ENCODE assay signal across 8 cellular contexts in the genomic region with DNA sequence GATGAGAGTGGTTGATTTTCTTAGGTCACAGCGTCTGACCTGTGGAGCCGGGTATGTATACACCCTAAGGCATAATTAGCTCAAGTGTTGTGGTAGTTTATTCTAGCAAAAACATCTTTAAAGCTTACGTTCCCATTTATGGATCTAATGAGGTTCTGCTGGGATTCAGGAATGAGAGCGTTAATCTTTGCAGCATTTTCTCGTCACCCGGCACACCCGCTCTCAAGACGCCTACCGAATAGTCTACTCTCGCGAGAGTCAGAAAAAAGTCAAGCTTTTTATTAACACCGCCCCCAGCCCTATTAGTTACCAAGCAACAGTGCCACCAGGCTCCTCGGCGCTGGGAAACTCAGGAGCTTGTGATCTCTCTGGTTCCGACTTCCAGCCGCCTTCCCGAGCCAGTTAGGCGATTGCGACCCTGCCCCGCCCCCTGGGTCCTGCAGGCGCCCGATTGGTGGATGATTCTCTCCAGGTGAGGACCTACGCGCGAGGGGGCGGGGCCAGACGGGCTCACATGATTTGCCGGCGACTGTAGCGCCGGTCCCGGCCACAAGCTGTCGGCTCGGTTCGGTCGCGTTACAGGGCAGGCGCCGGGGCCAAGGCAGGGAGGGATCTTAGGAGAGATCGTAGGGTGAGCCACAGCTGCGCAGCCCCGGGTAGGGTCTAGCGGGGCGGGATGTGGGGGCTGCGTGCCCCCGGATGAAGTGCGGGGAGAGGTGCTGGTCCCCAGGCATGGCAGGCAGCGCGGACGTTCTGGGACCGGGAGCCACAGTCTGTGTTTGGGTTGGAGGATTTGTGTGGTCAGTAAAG. TPM values are rescaled to one million over a fixed set of nuclear protein-coding genes. Genes with fewer than 3 reads are reported as not detected.
A peak's percentile ranks its signal among the peaks of the same experiment; 100 is the strongest.
DNase-seq lines count a peak whose midpoint lies in the region; ATAC-seq lines count a peak whose summit lies in the region.

Gene PFKFB2 (plus strand): TSS at position 540 of the 810 bp plus-strand sequence. CDS start 1,443 bp downstream, outside the sequence.

- no peak within 1 kb of the TSS for H3K27ac ChIP-seq in SK-N-MC
- peak within 1 kb of the TSS; percentile 73 for H3K27ac ChIP-seq in neuronal stem cell (replicated peaks; ENCODE audit: low read length)

- no peak within 1 kb of the TSS for H2BK120ac ChIP-seq in neuronal stem cell (ENCODE audit: low read depth, low read length)

- peaks cover 2% of the 10 kb centered on the region for H3K79me1 ChIP-seq in neuronal stem cell (ENCODE audit: low read depth, low read length)

- H3K4me2 ChIP-seq in neuronal stem cell (ENCODE audit: insufficient read depth, low read length, poor library complexity, severe bottlenecking), result peak within 1 kb of the TSS; percentile 75

- H3K4me3 ChIP-seq in SK-N-MC (peak within 1 kb of the TSS; percentile 82), neuronal stem cell (ENCODE audit: low read length in 2 of 2) (peak within 1 kb of the TSS; percentile 62 to 89)

- peak; percentile 91 for DNase-seq in GM03348 (ENCODE audit: low spot score)
- DNase-seq in HCEC 1CT, result peak; percentile 60
- DNase-seq in MV-4-11 (lab: John Stamatoyannopoulos, UW), result peak; percentile 74
- peak; percentile 74 for DNase-seq in SK-N-MC (ENCODE audit: low read depth, low spot score)
- DNase-seq in activated naive CD4-positive, alpha-beta T cell treated with anti-CD3 and anti-CD28 coated beads, Interleukin-2, amount 50 U/mL, for 72 hours (ENCODE audit: low spot score in 2 of 2), result peak; percentile 92 to 93
- DNase-seq in germinal center (ENCODE audit: low spot score), result peak; percentile 97
- DNase-seq in neuronal stem cell (ENCODE audit: low spot score), result peak; percentile 96
- DNase-seq in stromal cell of bone marrow (ENCODE audit: low read depth), result peak; percentile 94

- H3K23ac ChIP-seq in neuronal stem cell (ENCODE audit: low read depth, low read length, poor library complexity), result peak within 1 kb of the TSS; percentile 94

- ATAC-seq in activated naive CD4-positive, alpha-beta T cell treated with anti-CD3 and anti-CD28 coated beads, Interleukin-2, amount 50 U/mL, for 72 hours, result peak; percentile 76 to 87

- H2AFZ ChIP-seq in neuronal stem cell (ENCODE audit: low read length), result peak within 1 kb of the TSS; percentile 99

- WGBS in neuronal stem cell (ENCODE audit: extremely low coverage in 2 of 2, insufficient read length in 2 of 2, insufficient replicate concordance in 1 of 2), 2 donors, result no CpG with 5 or more reads among the region's 51 CpGs

- H3K27me3 ChIP-seq in neuronal stem cell (ENCODE audit: control insufficient read depth in 3 of 3, insufficient read depth in 3 of 3, low read depth in 1 of 3, low read length in 3 of 3), result peaks cover 0 to 3% (median 0%) of the 10 kb centered on the region in 3 experiments

- H2BK15ac ChIP-seq in neuronal stem cell (ENCODE audit: low read length), result peak within 1 kb of the TSS; percentile 2

- H2BK5ac ChIP-seq in neuronal stem cell (ENCODE audit: low read length), result peak within 1 kb of the TSS; percentile 62

- H3K9me3 Mint-ChIP-seq in activated naive CD4-positive, alpha-beta T cell treated with anti-CD3 and anti-CD28 coated beads, Interleukin-2, amount 50 U/mL, for 72 hours, result no peaks in the 10 kb centered on the region

- peak within 1 kb of the TSS; percentile 98 to 99 for H3K27ac Mint-ChIP-seq in activated naive CD4-positive, alpha-beta T cell treated with anti-CD3 and anti-CD28 coated beads, Interleukin-2, amount 50 U/mL, for 72 hours

- no peak within 1 kb of the TSS for H4K8ac ChIP-seq in neuronal stem cell (ENCODE audit: low read depth, low read length)

- H2AK5ac ChIP-seq in neuronal stem cell (ENCODE audit: low read depth, low read length), result no peak within 1 kb of the TSS

- H3K4me1 ChIP-seq in neuronal stem cell (ENCODE audit: control insufficient read depth in 2 of 2, insufficient read depth in 1 of 2, low read depth in 1 of 2, low read length in 2 of 2), result peaks cover 3 to 6% of the 10 kb centered on the region in 2 donors

- peaks cover 16% of the 10 kb centered on the region for H3K36me3 ChIP-seq in SK-N-MC (ENCODE audit: insufficient read depth, low read length)
- peaks cover 11 to 16% of the 10 kb centered on the region in 2 donors for H3K36me3 ChIP-seq in neuronal stem cell (replicated peaks in 1 of 2; ENCODE audit: control insufficient read depth in 2 of 2, insufficient read depth in 2 of 2, low read length in 2 of 2)

- no peak within 1 kb of the TSS for H3K14ac ChIP-seq in neuronal stem cell (ENCODE audit: low read length)

- no peaks in the 10 kb centered on the region for H3K9me3 ChIP-seq in SK-N-MC (ENCODE audit: low read depth, low read length)
- no peaks in the 10 kb centered on the region for H3K9me3 ChIP-seq in neuronal stem cell (replicated peaks in 1 of 2; ENCODE audit: control insufficient read depth in 2 of 2, insufficient read depth in 1 of 2, low read depth in 1 of 2, low read length in 2 of 2)

- no peak within 1 kb of the TSS for H4K91ac ChIP-seq in neuronal stem cell (ENCODE audit: low read depth, low read length, poor library complexity)

- no peak within 1 kb of the TSS for H2BK12ac ChIP-seq in neuronal stem cell (ENCODE audit: low read length)

- H3K4ac ChIP-seq in neuronal stem cell (ENCODE audit: low read length), result no peak within 1 kb of the TSS

- peak within 1 kb of the TSS; percentile 94 for H3K18ac ChIP-seq in neuronal stem cell (ENCODE audit: low read length)

- peak within 1 kb of the TSS; percentile 79 for H3K9ac ChIP-seq in SK-N-MC (ENCODE audit: insufficient read length)
- peak within 1 kb of the TSS; percentile 90 for H3K9ac ChIP-seq in neuronal stem cell (ENCODE audit: low read depth, low read length, poor library complexity)

- H3K36me3 Mint-ChIP-seq in activated naive CD4-positive, alpha-beta T cell treated with anti-CD3 and anti-CD28 coated beads, Interleukin-2, amount 50 U/mL, for 72 hours, result peaks cover 9 to 10% of the 10 kb centered on the region in 2 donors

RNA-seq across cellular contexts. Expression of gene PFKFB2, which starts in this region (rescaled TPM):
- 1 to 10 TPM; 3.8 to 6.9 TPM for total RNA-seq in activated naive CD4-positive, alpha-beta T cell treated with anti-CD3 and anti-CD28 coated beads, Interleukin-2, amount 50 U/mL, for 72 hours
- polyA plus RNA-seq in neuronal stem cell (2013, experiment 1 of 2), result 3.0 TPM
- 3.1 TPM for polyA plus RNA-seq in neuronal stem cell (2013, experiment 2 of 2)
